Comparison of ENCODE assay signal across 39 cellular contexts in genomic region chr5:121038438-121038837, GRCh38.
"Had no signal": no experiment of that assay in that cellular context is flagged by ENCODE, and none has a peak within 500 bp of the region (broad histone marks: within the 10 kb centered on the region; RNA-seq: fewer than 3 reads in every experiment).

No MANE protein-coding gene starts in this region.

- H3K27ac ChIP-seq: adrenal gland, ascending aorta, body of pancreas, brain microvascular endothelial cell, breast epithelium, cardiac muscle cell had no signal

- ATAC-seq: activated naive CD4-positive, alpha-beta T cell treated with anti-CD3 and anti-CD28 coated beads, Interleukin-2, amount 50 U/mL, for 72 hours; activated naive CD8-positive, alpha-beta T cell treated with anti-CD3 and anti-CD28 coated beads, Interleukin-2, amount 50 U/mL, for 24 hours; activated T-cell treated with anti-CD3 and anti-CD28 coated beads, Interleukin-2, amount 50 U/mL, for 4 hours; activated T-cell treated with anti-CD3 and anti-CD28 coated beads, Interleukin-2, amount 50 U/mL, for 72 hours; activated T-helper 17 cell treated with anti-CD3 and anti-CD28 coated beads, Interleukin-2, amount 50 U/mL, for 72 hours; body of pancreas had no signal

- H3K27me3 ChIP-seq: adrenal gland, ascending aorta, body of pancreas, brain microvascular endothelial cell, breast epithelium had no signal

- DNase-seq: activated effector memory CD4-positive, alpha-beta T cell treated with anti-CD3 and anti-CD28 coated beads, Interleukin-2, amount 50 U/mL, for 16 hours; activated effector memory CD4-positive, alpha-beta T cell treated with Interleukin-2 at 50 U/mL for 16 hours; activated gamma-delta T cell; activated gamma-delta T cell treated with Interleukin-2 at 50 U/mL for 16 hours; activated naive CD4-positive, alpha-beta T cell; activated naive CD4-positive, alpha-beta T cell treated with anti-CD3 and anti-CD28 coated beads for 36 hours; activated naive CD4-positive, alpha-beta T cell treated with anti-CD3 and anti-CD28 coated beads, Interleukin-2, amount 10 ng/mL, durations not matched to agents 7 days and 5 days; activated naive CD4-positive, alpha-beta T cell treated with anti-CD3 and anti-CD28 coated beads, Interleukin-2, amount 50 U/mL, for 16 hours; activated naive CD4-positive, alpha-beta T cell treated with Interleukin-2 at 50 U/mL for 16 hours; activated naive CD8-positive, alpha-beta T cell treated with anti-CD3 and anti-CD28 coated beads for 36 hours; activated naive CD8-positive, alpha-beta T cell treated with anti-CD3 and anti-CD28 coated beads, Interleukin-2, amount 10 ng/mL, durations not matched to agents 7 days and 5 days; activated naive CD8-positive, alpha-beta T cell treated with anti-CD3 and anti-CD28 coated beads, Interleukin-2, amount 50 U/mL, for 24 hours; activated T-cell treated with anti-CD3 and anti-CD28 coated beads, Interleukin-2, amount 50 U/mL, for 24 hours; activated T-cell treated with anti-CD3 and anti-CD28 coated beads, Interleukin-2, amount 50 U/mL, for 4 hours; activated T-cell treated with anti-CD3 and anti-CD28 coated beads, Interleukin-2, amount 50 U/mL, for 48 hours; activated T-cell treated with anti-CD3 and anti-CD28 coated beads, Interleukin-2, amount 50 U/mL, for 72 hours; adrenal gland; amniotic stem cell; amygdala; anterior cingulate cortex; aorta; body of pancreas; brain microvascular endothelial cell; caudate nucleus; central memory CD4-positive, alpha-beta T cell; cerebellar nuclear complex had no signal

- H3K27ac Mint-ChIP-seq: activated naive CD4-positive, alpha-beta T cell treated with anti-CD3 and anti-CD28 coated beads for 36 hours; activated naive CD4-positive, alpha-beta T cell treated with anti-CD3 and anti-CD28 coated beads, Interleukin-2, amount 10 ng/mL, durations not matched to agents 7 days and 5 days; activated naive CD4-positive, alpha-beta T cell treated with anti-CD3 and anti-CD28 coated beads, Interleukin-2, amount 50 U/mL, for 24 hours; activated naive CD4-positive, alpha-beta T cell treated with anti-CD3 and anti-CD28 coated beads, Interleukin-2, amount 50 U/mL, for 72 hours; activated naive CD8-positive, alpha-beta T cell; activated naive CD8-positive, alpha-beta T cell treated with anti-CD3 and anti-CD28 coated beads for 36 hours; activated naive CD8-positive, alpha-beta T cell treated with anti-CD3 and anti-CD28 coated beads, Interleukin-2, amount 10 ng/mL, durations not matched to agents 7 days and 5 days; activated naive CD8-positive, alpha-beta T cell treated with anti-CD3 and anti-CD28 coated beads, Interleukin-2, amount 50 U/mL, for 24 hours; activated T-cell treated with anti-CD3 and anti-CD28 coated beads, Interleukin-2, amount 50 U/mL, for 24 hours; activated T-cell treated with anti-CD3 and anti-CD28 coated beads, Interleukin-2, amount 50 U/mL, for 72 hours; activated T-helper 1 cell treated with anti-CD3 and anti-CD28 coated beads, Interleukin-12 subunit alpha, Interleukin-12 subunit beta, Interleukin-2, Interleukin-4 antibody, amounts not matched to agents 30 ng/mL and 10 ng/mL and 1 ng/mL, durations not matched to agents 14 hours and 24 hours and 36 hours; activated T-helper 17 cell treated with anti-CD3 and anti-CD28 coated beads, Interleukin-2, amount 50 U/mL, for 72 hours; brain had no signal

- H3K27me3 Mint-ChIP-seq: activated naive CD4-positive, alpha-beta T cell treated with anti-CD3 and anti-CD28 coated beads, Interleukin-2, amount 10 ng/mL, durations not matched to agents 7 days and 5 days; activated naive CD4-positive, alpha-beta T cell treated with anti-CD3 and anti-CD28 coated beads, Interleukin-2, amount 50 U/mL, for 24 hours; activated naive CD8-positive, alpha-beta T cell; activated naive CD8-positive, alpha-beta T cell treated with anti-CD3 and anti-CD28 coated beads for 36 hours; activated naive CD8-positive, alpha-beta T cell treated with anti-CD3 and anti-CD28 coated beads, Interleukin-2, amount 10 ng/mL, durations not matched to agents 7 days and 5 days; activated naive CD8-positive, alpha-beta T cell treated with anti-CD3 and anti-CD28 coated beads, Interleukin-2, amount 50 U/mL, for 24 hours; activated T-cell treated with anti-CD3 and anti-CD28 coated beads, Interleukin-2, amount 50 U/mL, for 24 hours; activated T-helper 17 cell treated with anti-CD3 and anti-CD28 coated beads, Interleukin-2, amount 50 U/mL, for 72 hours; central memory CD8-positive, alpha-beta T cell had no signal

- H3K36me3 Mint-ChIP-seq: activated naive CD4-positive, alpha-beta T cell treated with anti-CD3 and anti-CD28 coated beads, Interleukin-2, amount 10 ng/mL, durations not matched to agents 7 days and 5 days; activated naive CD4-positive, alpha-beta T cell treated with anti-CD3 and anti-CD28 coated beads, Interleukin-2, amount 50 U/mL, for 24 hours; activated naive CD4-positive, alpha-beta T cell treated with anti-CD3 and anti-CD28 coated beads, Interleukin-2, amount 50 U/mL, for 72 hours; activated naive CD8-positive, alpha-beta T cell; activated naive CD8-positive, alpha-beta T cell treated with anti-CD3 and anti-CD28 coated beads for 36 hours; activated naive CD8-positive, alpha-beta T cell treated with anti-CD3 and anti-CD28 coated beads, Interleukin-2, amount 10 ng/mL, durations not matched to agents 7 days and 5 days; brain had no signal

- H3K4me3 ChIP-seq: adrenal gland, ascending aorta, body of pancreas, breast epithelium, cardiac muscle cell had no signal

- H3K9me3 ChIP-seq: adrenal gland, ascending aorta, body of pancreas, breast epithelium had no signal

- H3K9me3 Mint-ChIP-seq: activated naive CD4-positive, alpha-beta T cell treated with anti-CD3 and anti-CD28 coated beads, Interleukin-2, amount 50 U/mL, for 24 hours had no signal

- H3K4me1 Mint-ChIP-seq: activated naive CD4-positive, alpha-beta T cell treated with anti-CD3 and anti-CD28 coated beads, Interleukin-2, amount 10 ng/mL, durations not matched to agents 7 days and 5 days; activated naive CD4-positive, alpha-beta T cell treated with anti-CD3 and anti-CD28 coated beads, Interleukin-2, amount 50 U/mL, for 24 hours; activated naive CD8-positive, alpha-beta T cell treated with anti-CD3 and anti-CD28 coated beads for 36 hours; activated naive CD8-positive, alpha-beta T cell treated with anti-CD3 and anti-CD28 coated beads, Interleukin-2, amount 10 ng/mL, durations not matched to agents 7 days and 5 days; activated naive CD8-positive, alpha-beta T cell treated with anti-CD3 and anti-CD28 coated beads, Interleukin-2, amount 50 U/mL, for 24 hours; activated T-helper 17 cell treated with anti-CD3 and anti-CD28 coated beads, Interleukin-2, amount 50 U/mL, for 72 hours; brain; central memory CD8-positive, alpha-beta T cell had no signal

- H3K4me3 Mint-ChIP-seq: activated naive CD4-positive, alpha-beta T cell treated with anti-CD3 and anti-CD28 coated beads for 36 hours; activated naive CD4-positive, alpha-beta T cell treated with anti-CD3 and anti-CD28 coated beads, Interleukin-2, amount 10 ng/mL, durations not matched to agents 7 days and 5 days; activated naive CD4-positive, alpha-beta T cell treated with anti-CD3 and anti-CD28 coated beads, Interleukin-2, amount 50 U/mL, for 24 hours; activated naive CD8-positive, alpha-beta T cell; activated naive CD8-positive, alpha-beta T cell treated with anti-CD3 and anti-CD28 coated beads for 36 hours; activated naive CD8-positive, alpha-beta T cell treated with anti-CD3 and anti-CD28 coated beads, Interleukin-2, amount 10 ng/mL, durations not matched to agents 7 days and 5 days; activated naive CD8-positive, alpha-beta T cell treated with anti-CD3 and anti-CD28 coated beads, Interleukin-2, amount 50 U/mL, for 24 hours; activated T-cell treated with anti-CD3 and anti-CD28 coated beads, Interleukin-2, amount 50 U/mL, for 24 hours; activated T-cell treated with anti-CD3 and anti-CD28 coated beads, Interleukin-2, amount 50 U/mL, for 4 hours; activated T-cell treated with anti-CD3 and anti-CD28 coated beads, Interleukin-2, amount 50 U/mL, for 72 hours; activated T-helper 1 cell treated with anti-CD3 and anti-CD28 coated beads, Interleukin-12 subunit alpha, Interleukin-12 subunit beta, Interleukin-2, Interleukin-4 antibody, amounts not matched to agents 30 ng/mL and 10 ng/mL and 1 ng/mL, durations not matched to agents 14 hours and 24 hours and 36 hours; activated T-helper 17 cell treated with anti-CD3 and anti-CD28 coated beads, Interleukin-2, amount 50 U/mL, for 72 hours; brain; central memory CD8-positive, alpha-beta T cell had no signal

- FAIRE-seq: astrocyte, bronchial epithelial cell, colon had no signal

- H3K36me3 ChIP-seq: adrenal gland, ascending aorta, brain microvascular endothelial cell, breast epithelium, cardiac muscle cell had no signal

- H3K4me1 ChIP-seq: adrenal gland, ascending aorta, body of pancreas, breast epithelium had no signal
